Comparison of ENCODE assay signal across 20 cellular contexts in genomic region chr4:52425751-52426326, GRCh38.
"Had no signal": no experiment of that assay in that cellular context is flagged by ENCODE, and none has a peak within 500 bp of the region (broad histone marks: within the 10 kb centered on the region; RNA-seq: fewer than 3 reads in every experiment).

No MANE protein-coding gene starts in this region.

- H3K9me3 ChIP-seq: breast epithelium, prostate gland, testis, upper lobe of right lung had no signal

- ATAC-seq: effector memory CD8-positive, alpha-beta T cell; right cardiac atrium; stimulated activated naive CD8-positive, alpha-beta T cell treated with anti-CD3 and anti-CD28 coated beads, Interleukin-15, amount 100 ng/mL, for 72 hours; upper lobe of right lung had no signal

- H3K27me3 ChIP-seq: breast epithelium, testis, upper lobe of right lung had no signal

- H3K27me3 Mint-ChIP-seq: effector memory CD8-positive, alpha-beta T cell; stimulated activated naive CD8-positive, alpha-beta T cell treated with anti-CD3 and anti-CD28 coated beads, Interleukin-15, amount 100 ng/mL, for 72 hours had no signal

- H3K4me1 Mint-ChIP-seq: immature natural killer cell; stimulated activated naive CD8-positive, alpha-beta T cell treated with anti-CD3 and anti-CD28 coated beads, Interleukin-15, amount 100 ng/mL, for 72 hours had no signal

- H3K4me3 Mint-ChIP-seq: effector memory CD8-positive, alpha-beta T cell; immature natural killer cell; nephron; stimulated activated naive CD8-positive, alpha-beta T cell treated with anti-CD3 and anti-CD28 coated beads, Interleukin-15, amount 100 ng/mL, for 72 hours had no signal

- H3K4me1 ChIP-seq: breast epithelium, prostate gland, testis, upper lobe of right lung had no signal

- DNase-seq: activated CD4-positive, alpha-beta T cell treated with anti-CD3 and anti-CD28 coated beads, Interleukin-2, amount 50 U/mL, for 1 hour; activated CD4-positive, CD25-positive, alpha-beta regulatory T cell; activated CD8-positive, alpha-beta memory T cell treated with anti-CD3 and anti-CD28 coated beads for 24 hours; activated naive CD4-positive, alpha-beta T cell; anterior cingulate cortex; dermis blood vessel endothelial cell; effector memory CD8-positive, alpha-beta T cell; foreskin melanocyte; head of caudate nucleus; immature natural killer cell; mesendoderm; right cardiac atrium; stimulated activated naive CD8-positive, alpha-beta T cell treated with anti-CD3 and anti-CD28 coated beads, Interleukin-15, amount 100 ng/mL, for 72 hours; testis; upper lobe of right lung had no signal

- H3K36me3 ChIP-seq: breast epithelium, prostate gland, upper lobe of right lung had no signal

- H3K9me3 Mint-ChIP-seq: nephron; stimulated activated naive CD8-positive, alpha-beta T cell treated with anti-CD3 and anti-CD28 coated beads, Interleukin-15, amount 100 ng/mL, for 72 hours had no signal

- H3K27ac Mint-ChIP-seq: effector memory CD8-positive, alpha-beta T cell; immature natural killer cell; stimulated activated naive CD8-positive, alpha-beta T cell treated with anti-CD3 and anti-CD28 coated beads, Interleukin-15, amount 100 ng/mL, for 72 hours had no signal

- H3K27ac ChIP-seq: breast epithelium, epithelial cell of prostate, prostate gland, testis, upper lobe of right lung had no signal

- H3K36me3 Mint-ChIP-seq: immature natural killer cell had no signal

- H3K4me3 ChIP-seq: breast epithelium, prostate gland, smooth muscle cell, testis, upper lobe of right lung had no signal
